Comparison of ENCODE assay signal across 34 cellular contexts in the genomic region with DNA sequence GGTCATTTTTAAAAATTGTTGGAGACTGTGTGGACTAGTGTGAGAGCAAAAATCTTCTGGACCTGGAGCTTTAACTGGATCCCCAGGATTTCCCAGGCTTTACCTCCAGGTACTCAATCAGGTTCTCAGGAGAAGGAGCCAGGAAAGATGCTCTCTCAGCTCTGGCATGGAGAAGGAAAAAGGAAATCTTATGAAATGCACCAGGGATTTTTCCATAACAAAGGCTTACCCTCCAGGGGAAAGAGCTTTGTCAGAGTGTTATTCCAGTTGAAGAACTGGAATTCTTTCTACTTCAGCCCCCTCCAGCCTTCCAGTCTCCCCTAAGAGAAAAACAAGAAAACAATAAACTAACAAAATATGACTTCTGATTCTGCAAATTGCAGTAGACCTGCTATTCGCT.
"Had no signal": no experiment of that assay in that cellular context is flagged by ENCODE, and none has a peak within 500 bp of the region (broad histone marks: within the 10 kb centered on the region; RNA-seq: fewer than 3 reads in every experiment).

No MANE protein-coding gene starts in this region.

- H3K4me1 Mint-ChIP-seq: activated CD4-positive, alpha-beta T cell treated with anti-CD3 and anti-CD28 coated beads for 36 hours; activated CD4-positive, alpha-beta T cell treated with anti-CD3 and anti-CD28 coated beads, Interleukin-2, amount 10 ng/mL, durations not matched to agents 7 days and 5 days had no signal

- H3K27ac Mint-ChIP-seq: activated CD4-positive, alpha-beta T cell treated with anti-CD3 and anti-CD28 coated beads for 36 hours; activated CD4-positive, alpha-beta T cell treated with anti-CD3 and anti-CD28 coated beads, Interleukin-2, amount 10 ng/mL, durations not matched to agents 7 days and 5 days; activated CD8-positive, alpha-beta T cell treated with anti-CD3 and anti-CD28 coated beads, Interleukin-2, amount 10 ng/mL, durations not matched to agents 7 days and 5 days; activated naive CD4-positive, alpha-beta T cell treated with anti-CD3 and anti-CD28 coated beads for 36 hours; activated naive CD4-positive, alpha-beta T cell treated with anti-CD3 and anti-CD28 coated beads, Interleukin-2, amount 50 U/mL, for 72 hours; activated T-helper 1 cell treated with anti-CD3 and anti-CD28 coated beads, Interleukin-12 subunit alpha, Interleukin-12 subunit beta, Interleukin-2, Interleukin-4 antibody, amounts not matched to agents 30 ng/mL and 10 ng/mL and 1 ng/mL, durations not matched to agents 14 hours and 24 hours and 36 hours; T-helper 1 cell treated with Interleukin-12 subunit alpha and Interleukin-12 subunit beta and Interleukin-4 antibody, amounts not matched to agents 30 μg/mL and 1 μg/mL, for 36 hours; T-helper 2 cell treated with Interferon-gamma antibody and Interleukin-4, amounts not matched to agents 5 μg/mL and 100 μg/mL, for 36 hours had no signal

- H3K9ac ChIP-seq: SK-N-SH had no signal

- H3K4me3 Mint-ChIP-seq: activated CD4-positive, alpha-beta T cell treated with anti-CD3 and anti-CD28 coated beads for 36 hours; activated CD4-positive, alpha-beta T cell treated with anti-CD3 and anti-CD28 coated beads, Interleukin-2, amount 10 ng/mL, durations not matched to agents 7 days and 5 days; activated CD8-positive, alpha-beta T cell treated with anti-CD3 and anti-CD28 coated beads, Interleukin-2, amount 10 ng/mL, durations not matched to agents 7 days and 5 days; activated naive CD4-positive, alpha-beta T cell treated with anti-CD3 and anti-CD28 coated beads for 36 hours; activated T-cell treated with anti-CD3 and anti-CD28 coated beads, Interleukin-2, amount 50 U/mL, for 4 hours; activated T-helper 1 cell treated with anti-CD3 and anti-CD28 coated beads, Interleukin-12 subunit alpha, Interleukin-12 subunit beta, Interleukin-2, Interleukin-4 antibody, amounts not matched to agents 30 ng/mL and 10 ng/mL and 1 ng/mL, durations not matched to agents 14 hours and 24 hours and 36 hours; T-helper 1 cell treated with Interleukin-12 subunit alpha and Interleukin-12 subunit beta and Interleukin-4 antibody, amounts not matched to agents 30 μg/mL and 1 μg/mL, for 36 hours; T-helper 2 cell treated with Interferon-gamma antibody and Interleukin-4, amounts not matched to agents 5 μg/mL and 100 μg/mL, for 36 hours had no signal

- H3K27me3 ChIP-seq: adrenal gland, body of pancreas, breast epithelium, Peyer's patch, SJSA1 had no signal

- DNase-seq: activated CD4-positive, alpha-beta T cell treated with anti-CD3 and anti-CD28 coated beads for 36 hours; activated CD4-positive, alpha-beta T cell treated with anti-CD3 and anti-CD28 coated beads, Interleukin-2, amount 10 ng/mL, durations not matched to agents 7 days and 5 days; activated CD4-positive, alpha-beta T cell treated with anti-CD3 and anti-CD28 coated beads, Interleukin-2, amount 50 U/mL, for 48 hours; activated CD8-positive, alpha-beta T cell treated with anti-CD3 and anti-CD28 coated beads, Interleukin-2, amount 10 ng/mL, durations not matched to agents 7 days and 5 days; activated gamma-delta T cell treated with Interleukin-2 at 50 U/mL for 16 hours; activated naive CD4-positive, alpha-beta T cell treated with anti-CD3 and anti-CD28 coated beads for 36 hours; activated T-cell treated with anti-CD3 and anti-CD28 coated beads, Interleukin-2, amount 50 U/mL, for 4 hours; adrenal gland; body of pancreas; MM.1S; MV-4-11; NCI-H1092; NCI-H1417; NCI-H146; NCI-H187; NCI-H2029 treated with DMSO at 0.1 percent for 48 hours; NCI-H2107; NCI-H2171; NCI-H2227 treated with DMSO at 0.1 percent for 48 hours; NCI-H446; NCI-H510A treated with DMSO at 0.1 percent for 48 hours; NCI-H69; PC-3; Peyer's patch; RPMI8226; SHP77 treated with DMSO at 0.1 percent for 48 hours; SK-N-SH had no signal

- H3K36me3 Mint-ChIP-seq: activated naive CD4-positive, alpha-beta T cell treated with anti-CD3 and anti-CD28 coated beads, Interleukin-2, amount 50 U/mL, for 72 hours had no signal

- H3K4me2 ChIP-seq: SK-N-SH had no signal

- H3K4me1 ChIP-seq: adrenal gland, body of pancreas, breast epithelium, Peyer's patch, SJSA1 had no signal

- H3K9me3 ChIP-seq: adrenal gland, body of pancreas, breast epithelium, Peyer's patch, SJSA1, SK-N-SH had no signal

- ATAC-seq: activated CD4-positive, alpha-beta T cell treated with anti-CD3 and anti-CD28 coated beads for 36 hours; activated CD4-positive, CD25-positive, alpha-beta regulatory T cell treated with anti-CD3 and anti-CD28 coated beads, Interleukin-2, amount 50 U/mL, for 24 hours; activated CD8-positive, alpha-beta T cell treated with anti-CD3 and anti-CD28 coated beads, Interleukin-2, amount 10 ng/mL, durations not matched to agents 7 days and 5 days; activated naive CD4-positive, alpha-beta T cell treated with anti-CD3 and anti-CD28 coated beads, Interleukin-2, amount 50 U/mL, for 72 hours; activated T-cell treated with anti-CD3 and anti-CD28 coated beads, Interleukin-2, amount 50 U/mL, for 4 hours; body of pancreas; PC-3 had no signal

- H3K27me3 Mint-ChIP-seq: activated CD4-positive, alpha-beta T cell treated with anti-CD3 and anti-CD28 coated beads for 36 hours; activated CD4-positive, alpha-beta T cell treated with anti-CD3 and anti-CD28 coated beads, Interleukin-2, amount 10 ng/mL, durations not matched to agents 7 days and 5 days had no signal

- H3K27ac ChIP-seq: adrenal gland, body of pancreas, breast epithelium, Peyer's patch, SJSA1 had no signal
